In the genomic region with DNA sequence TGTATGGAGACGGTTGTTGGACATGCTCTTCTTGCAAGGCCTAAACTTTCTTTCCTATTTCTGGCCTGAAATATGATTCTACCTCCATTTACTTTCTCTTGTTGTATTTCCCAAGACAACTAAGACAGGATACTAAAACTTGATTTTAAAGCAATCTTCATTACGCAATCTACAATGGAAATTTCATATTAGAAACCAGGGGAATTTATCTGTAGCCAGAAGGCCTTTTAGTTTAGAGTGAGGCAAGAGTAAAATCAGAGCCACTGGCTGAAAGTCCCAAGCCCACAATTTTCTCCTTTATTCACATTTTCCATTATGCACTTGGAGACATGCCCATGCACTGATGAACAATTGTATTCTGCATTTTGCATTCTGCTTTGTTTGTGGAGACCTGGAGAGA, we compare ENCODE assay signal across 27 cellular contexts.
"Had no signal": no experiment of that assay in that cellular context is flagged by ENCODE, and none has a peak within 500 bp of the region (broad histone marks: within the 10 kb centered on the region; RNA-seq: fewer than 3 reads in every experiment).

No MANE protein-coding gene starts in this region.

- H3K36me3 Mint-ChIP-seq: activated naive CD4-positive, alpha-beta T cell treated with anti-CD3 and anti-CD28 coated beads, Interleukin-2, amount 50 U/mL, for 72 hours; immature natural killer cell; natural killer cell treated with Interleukin-12 subunit alpha and Interleukin-12 subunit beta and Interleukin-15 and Interleukin-18, amount 100 ng/mL, for 72 hours; T-cell had no signal

- H3K27ac Mint-ChIP-seq: activated CD4-positive, alpha-beta T cell treated with anti-CD3 and anti-CD28 coated beads, Interleukin-2, amount 10 ng/mL, durations not matched to agents 7 days and 5 days; activated CD8-positive, alpha-beta T cell treated with anti-CD3 and anti-CD28 coated beads, Interleukin-2, amount 10 ng/mL, durations not matched to agents 7 days and 5 days; activated naive CD4-positive, alpha-beta T cell treated with anti-CD3 and anti-CD28 coated beads, Interleukin-2, amount 50 U/mL, for 72 hours; activated T-helper 17 cell treated with anti-CD3 and anti-CD28 coated beads, Interleukin-2, amount 50 U/mL, for 72 hours; immature natural killer cell; natural killer cell treated with Interleukin-12 subunit alpha and Interleukin-12 subunit beta and Interleukin-15 and Interleukin-18, amount 100 ng/mL, for 72 hours; stimulated activated naive CD8-positive, alpha-beta T cell treated with anti-CD3 and anti-CD28 coated beads, Interleukin-15, Interleukin-2, amounts not matched to agents 100 ng/mL and 50 ng/mL, for 24 hours; T-cell had no signal

- H3K4me1 ChIP-seq: breast epithelium, esophagus squamous epithelium, parathyroid adenoma, suprapubic skin, tibial nerve had no signal

- ATAC-seq: activated CD8-positive, alpha-beta T cell treated with anti-CD3 and anti-CD28 coated beads, Interleukin-2, amount 10 ng/mL, durations not matched to agents 7 days and 5 days; activated naive CD4-positive, alpha-beta T cell treated with anti-CD3 and anti-CD28 coated beads, Interleukin-2, amount 50 U/mL, for 72 hours; activated T-helper 17 cell treated with anti-CD3 and anti-CD28 coated beads, Interleukin-2, amount 50 U/mL, for 72 hours; left ventricle myocardium superior; natural killer cell treated with Interleukin-12 subunit alpha and Interleukin-12 subunit beta and Interleukin-15 and Interleukin-18, amount 100 ng/mL, for 72 hours; right cardiac atrium; T-cell had no signal

- H3K9me3 ChIP-seq: breast epithelium, esophagus squamous epithelium, neutrophil, suprapubic skin, tibial nerve had no signal

- H3K4me3 ChIP-seq: breast epithelium, esophagus squamous epithelium, hepatocyte, skin epidermis, suprapubic skin, tibial nerve had no signal

- H3K4me1 Mint-ChIP-seq: activated CD4-positive, alpha-beta T cell treated with anti-CD3 and anti-CD28 coated beads, Interleukin-2, amount 10 ng/mL, durations not matched to agents 7 days and 5 days; activated T-helper 17 cell treated with anti-CD3 and anti-CD28 coated beads, Interleukin-2, amount 50 U/mL, for 72 hours; endodermal cell; immature natural killer cell; T-cell had no signal

- H3K36me3 ChIP-seq: breast epithelium, esophagus squamous epithelium, neutrophil, suprapubic skin, tibial nerve, WERI-Rb-1 had no signal

- DNase-seq: activated CD4-positive, alpha-beta T cell treated with anti-CD3 and anti-CD28 coated beads, Interleukin-2, amount 10 ng/mL, durations not matched to agents 7 days and 5 days; activated CD4-positive, CD25-positive, alpha-beta regulatory T cell treated with anti-CD3 and anti-CD28 coated beads, Interleukin-2, amount 50 U/mL, for 72 hours; activated CD8-positive, alpha-beta T cell treated with anti-CD3 and anti-CD28 coated beads, Interleukin-2, amount 10 ng/mL, durations not matched to agents 7 days and 5 days; activated T-cell treated with anti-CD3 and anti-CD28 coated beads, Interleukin-2, amount 50 U/mL, for 1 hour; cortex of kidney; endodermal cell; esophagus squamous epithelium; foreskin melanocyte; glutamatergic neuron; immature natural killer cell; kidney glomerular epithelial cell; left ventricle myocardium superior; right cardiac atrium; stimulated activated CD4-positive, alpha-beta T cell treated with anti-CD3 and anti-CD28 coated beads, Interleukin-1b, Interleukin-23, amount 100 ng/mL, for 48 hours; T-cell; WERI-Rb-1 had no signal

- H3K27ac ChIP-seq: breast epithelium, esophagus squamous epithelium, hepatocyte, neutrophil, parathyroid adenoma, skin epidermis, suprapubic skin, WERI-Rb-1 had no signal

- H3K4me3 Mint-ChIP-seq: activated CD4-positive, alpha-beta T cell treated with anti-CD3 and anti-CD28 coated beads, Interleukin-2, amount 10 ng/mL, durations not matched to agents 7 days and 5 days; activated CD8-positive, alpha-beta T cell treated with anti-CD3 and anti-CD28 coated beads, Interleukin-2, amount 10 ng/mL, durations not matched to agents 7 days and 5 days; activated T-helper 17 cell treated with anti-CD3 and anti-CD28 coated beads, Interleukin-2, amount 50 U/mL, for 72 hours; immature natural killer cell; natural killer cell treated with Interleukin-12 subunit alpha and Interleukin-12 subunit beta and Interleukin-15 and Interleukin-18, amount 100 ng/mL, for 72 hours; stimulated activated naive CD8-positive, alpha-beta T cell treated with anti-CD3 and anti-CD28 coated beads, Interleukin-15, Interleukin-2, amounts not matched to agents 100 ng/mL and 50 ng/mL, for 24 hours; T-cell had no signal

- H3K9ac ChIP-seq: parathyroid adenoma had no signal

- H3K27me3 Mint-ChIP-seq: activated CD4-positive, alpha-beta T cell treated with anti-CD3 and anti-CD28 coated beads, Interleukin-2, amount 10 ng/mL, durations not matched to agents 7 days and 5 days; activated T-helper 17 cell treated with anti-CD3 and anti-CD28 coated beads, Interleukin-2, amount 50 U/mL, for 72 hours; natural killer cell treated with Interleukin-12 subunit alpha and Interleukin-12 subunit beta and Interleukin-15 and Interleukin-18, amount 100 ng/mL, for 72 hours; stimulated activated naive CD8-positive, alpha-beta T cell treated with anti-CD3 and anti-CD28 coated beads, Interleukin-15, Interleukin-2, amounts not matched to agents 100 ng/mL and 50 ng/mL, for 24 hours; T-cell had no signal

- H3K27me3 ChIP-seq: breast epithelium, esophagus squamous epithelium, hepatocyte, neutrophil, suprapubic skin, tibial nerve had no signal
